13 cellular contexts compared by ENCODE assay signal in the genomic region with DNA sequence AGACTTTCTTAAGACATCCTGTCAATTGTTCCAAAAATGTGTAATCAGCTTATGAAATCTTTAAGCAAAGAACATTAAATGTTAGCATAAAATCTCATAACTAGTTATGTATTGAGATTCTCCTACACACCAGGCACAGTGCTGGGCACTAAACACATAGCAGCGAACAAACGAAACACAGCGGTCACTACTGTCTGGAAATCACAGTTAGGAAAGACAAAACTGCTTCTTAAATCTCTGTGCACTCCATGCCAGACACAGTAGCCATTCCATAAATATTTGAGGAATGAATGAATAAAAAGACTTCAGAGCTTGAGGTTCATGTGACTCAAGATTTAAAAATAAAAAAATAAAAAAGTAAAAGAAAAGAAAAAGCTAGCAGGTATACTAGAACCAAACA. TPM values are rescaled to one million over a fixed set of nuclear protein-coding genes. Genes with fewer than 3 reads are reported as not detected.
DNase-seq lines count a peak whose midpoint lies in the region; ATAC-seq and TF ChIP-seq lines count a peak whose summit lies in the region.
"Had no signal": no experiment of that assay in that cellular context is flagged by ENCODE, and none has a peak within 500 bp of the region (broad histone marks: within the 10 kb centered on the region; RNA-seq: fewer than 3 reads in every experiment).

No MANE protein-coding gene starts in this region.

- no peaks in the 10 kb centered on the region for H3K27me3 ChIP-seq in HUES64 (ENCODE audit: insufficient read depth, low read length)
- H3K27me3 ChIP-seq in iPS-18a (ENCODE audit: control insufficient read depth, insufficient read depth, low read length) = no peaks in the 10 kb centered on the region
- no peaks in the 10 kb centered on the region for H3K27me3 ChIP-seq in neuron (ENCODE audit: insufficient read depth, low read length)
- H3K27me3 ChIP-seq: BLaER1 treated with 17β-estradiol and CSF1 and Interleukin-3, amounts not matched to agents 10 nM and 100 nM had no signal

- 96% methylated on average over 3 of the region's 3 CpGs for WGBS in HUES64

- TF ChIP-seq CTCF in 22Rv1 (IDR thresholded peaks at IDR 0.05) (no peak), mucosa of descending colon (IDR thresholded peaks at IDR 0.05) (no peak)

- no peak for ATAC-seq in mucosa of descending colon

- H3K4me1 ChIP-seq in HUES64 (ENCODE audit: insufficient read depth, low read length) (peaks cover 61% of the 10 kb centered on the region), iPS-18a (ENCODE audit: control insufficient read depth, low read depth, low read length) (peaks cover 60% of the 10 kb centered on the region), neuron (ENCODE audit: insufficient read depth, low read length) (peaks cover 60% of the 10 kb centered on the region), mucosa of descending colon (ENCODE audit: low read depth) (no peaks in the 10 kb centered on the region)
- H3K4me1 ChIP-seq: BLaER1 treated with 17β-estradiol and CSF1 and Interleukin-3, amounts not matched to agents 10 nM and 100 nM had no signal

- H3K9ac ChIP-seq in HUES64 (ENCODE audit: low read depth, low read length) (no peak overlapping the region; the same call in 1 of the 2 replicates), iPS-18a (ENCODE audit: low read length) (peak overlapping the region; percentile 34)
- H3K9ac ChIP-seq: BLaER1 treated with 17β-estradiol and CSF1 and Interleukin-3, amounts not matched to agents 10 nM and 100 nM had no signal

- peak overlapping the region; percentile 40 for H3K27ac ChIP-seq in 22Rv1
- H3K27ac ChIP-seq in HUES64 (ENCODE audit: low read depth, low read length) = peak overlapping the region; percentile 50; the same call in 1 of the 2 replicates
- H3K27ac ChIP-seq in iPS-18a (ENCODE audit: low read length) = peak overlapping the region; percentile 33
- H3K27ac ChIP-seq: BLaER1 treated with 17β-estradiol and CSF1 and Interleukin-3, amounts not matched to agents 10 nM and 100 nM had no signal

- H3K4me3 ChIP-seq in HUES64 (ENCODE audit: low read length) = 0 out of 2 replicates have a peak overlapping the region, but pooled peaks have one; percentile 0
- H3K4me3 ChIP-seq in iPS-18a (ENCODE audit: low read length) = peak overlapping the region; percentile 38
- H3K4me3 ChIP-seq in neuron (ENCODE audit: low read length) = peak overlapping the region; percentile 8
- H3K4me3 ChIP-seq in mucosa of descending colon = no peak overlapping the region
- H3K4me3 ChIP-seq: BLaER1 treated with 17β-estradiol and CSF1 and Interleukin-3, amounts not matched to agents 10 nM and 100 nM had no signal

- DNase-seq in cerebellum (ENCODE audit: low spot score) (no peak), NCI-H345 treated with DMSO at 0.1 percent for 48 hours (lab: John Stamatoyannopoulos, UW; ENCODE audit: unreplicated experiment) (no peak), mucosa of descending colon (no peak)
- DNase-seq: ACHN; CD4-positive, CD25-positive, alpha-beta regulatory T cell; DMS53; GF-D8 had no signal

- H2AFZ ChIP-seq in neuron (ENCODE audit: low read depth, low read length) = no peak overlapping the region

- intact Hi-C loops in mucosa of descending colon (cut with DNase I, micrococcal nuclease) = no loop called here

- H3K9me3 ChIP-seq in HUES64 (ENCODE audit: insufficient read depth, low read depth, low read length) = no peaks in the 10 kb centered on the region
- no peaks in the 10 kb centered on the region for H3K9me3 ChIP-seq in iPS-18a (ENCODE audit: control insufficient read depth, low read depth, low read length)
- H3K9me3 ChIP-seq in neuron (ENCODE audit: low read length) = no peaks in the 10 kb centered on the region
- no peaks in the 10 kb centered on the region for H3K9me3 ChIP-seq in mucosa of descending colon
- H3K9me3 ChIP-seq: BLaER1 treated with 17β-estradiol and CSF1 and Interleukin-3, amounts not matched to agents 10 nM and 100 nM had no signal

- no peaks in the 10 kb centered on the region for H3K36me3 ChIP-seq in HUES64 (ENCODE audit: insufficient read depth, low read length)
- H3K36me3 ChIP-seq in iPS-18a (ENCODE audit: control insufficient read depth, low read depth, low read length) = no peaks in the 10 kb centered on the region
- peaks cover 24% of the 10 kb centered on the region for H3K36me3 ChIP-seq in neuron (ENCODE audit: insufficient read depth, low read length)
- H3K36me3 ChIP-seq in mucosa of descending colon (ENCODE audit: low read depth) = no peaks in the 10 kb centered on the region
- H3K36me3 ChIP-seq: BLaER1 treated with 17β-estradiol and CSF1 and Interleukin-3, amounts not matched to agents 10 nM and 100 nM had no signal

RNA-seq across cellular contexts. Expression of a gene that starts 20.1 kb away (rescaled TPM):
- polyA plus RNA-seq in HUES64 (2013, experiment 1 of 2) = 11.8 TPM
- 17.6 TPM for polyA plus RNA-seq in HUES64 (2013, experiment 2 of 2)
- total RNA-seq in cerebellum (15.7 TPM), mucosa of descending colon (10 to 100 TPM; 16.0 to 47.6 (median 42.3) TPM)
- total RNA-seq: A172; CD4-positive, CD25-positive, alpha-beta regulatory T cell had no signal
- polyA plus RNA-seq: CD4-positive, CD25-positive, alpha-beta regulatory T cell had no signal
